In the genomic region with DNA sequence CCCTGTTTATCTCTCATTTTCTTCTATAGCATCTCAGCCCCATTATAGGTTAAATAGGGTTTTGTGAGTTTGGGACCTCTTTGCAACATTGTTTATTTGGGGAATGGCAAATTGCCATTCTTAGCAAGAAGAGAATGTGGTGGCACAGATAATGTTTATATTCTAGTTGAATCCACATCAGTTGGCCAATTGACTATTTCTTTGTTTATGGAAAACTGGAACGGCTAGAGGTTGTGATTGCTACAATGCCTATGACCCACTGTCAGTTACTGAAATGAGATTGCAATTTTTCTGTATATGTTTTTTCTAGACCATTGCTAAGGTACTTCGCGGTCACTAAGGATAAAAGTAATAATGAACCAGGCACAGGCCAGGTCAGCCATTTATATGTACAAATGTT, we compare ENCODE assay signal across 32 cellular contexts. TPM values are rescaled to one million over a fixed set of nuclear protein-coding genes. Genes with fewer than 3 reads are reported as not detected.
DNase-seq lines count a peak whose midpoint lies in the region; ATAC-seq and TF ChIP-seq lines count a peak whose summit lies in the region.
"Had no signal": no experiment of that assay in that cellular context is flagged by ENCODE, and none has a peak within 500 bp of the region (broad histone marks: within the 10 kb centered on the region; RNA-seq: fewer than 3 reads in every experiment).

No MANE protein-coding gene starts in this region.

- peak overlapping the region; percentile 20 for H2BK5ac ChIP-seq in mesendoderm (ENCODE audit: low read length)

- H2BK15ac ChIP-seq in mesendoderm (replicated peaks; ENCODE audit: low read depth), result no peak overlapping the region

- H3K27me3 ChIP-seq in mesendoderm (ENCODE audit: insufficient read depth, low read length, poor library complexity) (no peaks in the 10 kb centered on the region), Caco-2 (replicated peaks; ENCODE audit: control insufficient read depth, insufficient read depth, low read length) (no peaks in the 10 kb centered on the region)
- H3K27me3 ChIP-seq: BE2C; BLaER1; BLaER1 treated with 17β-estradiol and CSF1 and Interleukin-3, amounts not matched to agents 10 nM and 100 nM had no signal

- H3K4me3 ChIP-seq in mesendoderm (ENCODE audit: low read length), result no peak overlapping the region
- H3K4me3 ChIP-seq in Caco-2 (ENCODE audit: low read depth, low read length), result no peak overlapping the region
- H3K4me3 ChIP-seq: A549; BLaER1; BLaER1 treated with 17β-estradiol and CSF1 and Interleukin-3, amounts not matched to agents 10 nM and 100 nM had no signal

- BruUV-seq in Caco-2 (replicated peaks; lab: Mats Ljungman, UMichigan), result no TSS peak

- no peaks in the 10 kb centered on the region for H3K79me1 ChIP-seq in mesendoderm (ENCODE audit: low read length)

- H2BK120ac ChIP-seq in mesendoderm (ENCODE audit: low read depth, low read length), result no peak overlapping the region

- no peak overlapping the region for H3K27ac ChIP-seq in mesendoderm (ENCODE audit: low read depth, low read length)
- H3K27ac ChIP-seq: 22Rv1; A549; BLaER1; BLaER1 treated with 17β-estradiol and CSF1 and Interleukin-3, amounts not matched to agents 10 nM and 100 nM; C4-2B had no signal

- peaks cover 26% of the 10 kb centered on the region for H3K9me3 Mint-ChIP-seq in Caco-2 (ENCODE audit: unreplicated experiment)

- no peak overlapping the region for H3K4ac ChIP-seq in mesendoderm (ENCODE audit: low read depth, low read length)

- no peak overlapping the region for H3K18ac ChIP-seq in mesendoderm (ENCODE audit: low read length)

- no peak for TF ChIP-seq CTCF in Caco-2 (IDR thresholded peaks at IDR 0.05; ENCODE audit: insufficient read depth in 1 of 2, low read depth in 1 of 2, low read length in 1 of 2, severe bottlenecking in 1 of 2, unreplicated experiment in 1 of 2)

- no peak overlapping the region for H3K23ac ChIP-seq in mesendoderm (ENCODE audit: low read length)

- no peak for ATAC-seq in HG02885 (IDR thresholded peaks at IDR 0.05; ENCODE audit: poor library complexity, unreplicated experiment)
- ATAC-seq: A549; CD8-positive, alpha-beta T cell had no signal

- intact Hi-C loops in Caco-2 (cut with micrococcal nuclease; ENCODE audit: unreplicated experiment), result no loop called here

- no peak overlapping the region for H3K4me3 Mint-ChIP-seq in Caco-2 (ENCODE audit: unreplicated experiment)
- H3K4me3 Mint-ChIP-seq: B cell; CD14-positive monocyte; CD4-positive, alpha-beta memory T cell; CD4-positive, alpha-beta T cell; CD4-positive, CD25-positive, alpha-beta regulatory T cell; CD8-positive, alpha-beta memory T cell; CD8-positive, alpha-beta T cell had no signal

- no peak overlapping the region for H2AK5ac ChIP-seq in mesendoderm (ENCODE audit: low read length)

- WGBS in mesendoderm (ENCODE audit: extremely low coverage, insufficient coverage, low lambda C conversion rate), result no CpG with 5 or more reads among the region's 3 CpGs

- no peaks in the 10 kb centered on the region for H3K27me3 Mint-ChIP-seq in Caco-2 (ENCODE audit: insufficient read depth, unreplicated experiment)
- H3K27me3 Mint-ChIP-seq: CD4-positive, CD25-positive, alpha-beta regulatory T cell had no signal

- no peaks in the 10 kb centered on the region for H3K36me3 Mint-ChIP-seq in Caco-2 (ENCODE audit: insufficient read depth, unreplicated experiment)
- H3K36me3 Mint-ChIP-seq: CD14-positive monocyte; CD4-positive, alpha-beta memory T cell; CD4-positive, CD25-positive, alpha-beta regulatory T cell; CD8-positive, alpha-beta memory T cell; CD8-positive, alpha-beta T cell had no signal

- H3K4me1 Mint-ChIP-seq in Caco-2 (ENCODE audit: low read depth, unreplicated experiment), result no peaks in the 10 kb centered on the region
- H3K4me1 Mint-ChIP-seq: B cell; CD14-positive monocyte; CD4-positive, alpha-beta memory T cell; CD4-positive, CD25-positive, alpha-beta regulatory T cell; CD8-positive, alpha-beta memory T cell had no signal

- H4K5ac ChIP-seq in mesendoderm (ENCODE audit: low read length), result no peak overlapping the region

- H3K79me2 ChIP-seq in mesendoderm (ENCODE audit: control insufficient read depth, insufficient read depth, low read length), result no peaks in the 10 kb centered on the region

- H3K9ac ChIP-seq in mesendoderm (ENCODE audit: low read length), result no peak overlapping the region
- H3K9ac ChIP-seq: BLaER1; BLaER1 treated with 17β-estradiol and CSF1 and Interleukin-3, amounts not matched to agents 10 nM and 100 nM had no signal

- no peaks in the 10 kb centered on the region for H3K36me3 ChIP-seq in mesendoderm (ENCODE audit: control insufficient read depth, insufficient read depth, low read length)
- no peaks in the 10 kb centered on the region for H3K36me3 ChIP-seq in Caco-2 (ENCODE audit: control insufficient read depth, insufficient read depth, low read length)
- H3K36me3 ChIP-seq: BE2C; BLaER1; BLaER1 treated with 17β-estradiol and CSF1 and Interleukin-3, amounts not matched to agents 10 nM and 100 nM had no signal

- H3K27ac Mint-ChIP-seq in Caco-2 (ENCODE audit: unreplicated experiment), result no peak overlapping the region
- H3K27ac Mint-ChIP-seq: B cell; CD14-positive monocyte; CD4-positive, alpha-beta memory T cell; CD4-positive, alpha-beta T cell; CD4-positive, CD25-positive, alpha-beta regulatory T cell; CD8-positive, alpha-beta memory T cell; CD8-positive, alpha-beta T cell had no signal

- CTCF ChIA-PET in Caco-2 (lab: Charles Lee), result no interaction called here

- H3K4me2 ChIP-seq in mesendoderm (ENCODE audit: low read length), result no peak overlapping the region
- H3K4me2 ChIP-seq: A549 had no signal

- no peak overlapping the region for H3K56ac ChIP-seq in mesendoderm (ENCODE audit: low read length)

- no peaks in the 10 kb centered on the region for H3K9me3 ChIP-seq in Caco-2
- H3K9me3 ChIP-seq: A549, BE2C, BLaER1 had no signal

- DNase-seq in fibroblast of gingiva (ENCODE audit: low read depth) (peak; percentile 86), fibroblast of peridontal ligament (ENCODE audit: extremely low read depth) (peak; percentile 60), mesendoderm (no peak), Caco-2 (no peak)
- no peak for DNase-seq in stimulated activated CD4-positive, alpha-beta T cell treated with anti-CD3 and anti-CD28 coated beads, Interleukin-2, amount 100 ng/mL, for 24 hours
- DNase-seq: 8988T; ACHN; AML-193; BE2C; C1 segment of cervical spinal cord; Calu3; CD4-positive, alpha-beta memory T cell; CD4-positive, alpha-beta T cell; CD4-positive, CD25-positive, alpha-beta regulatory T cell; CD8-positive, alpha-beta memory T cell; CD8-positive, alpha-beta T cell; COR-L47; DMS 273 treated with DMSO at 0.1 percent for 48 hours; DMS153; DMS53; DMS79; DMS79 treated with DMSO at 0.1 percent for 48 hours; DND-41; EL had no signal

- H4K8ac ChIP-seq in mesendoderm (ENCODE audit: low read depth, low read length), result no peak overlapping the region

- POLR2A ChIA-PET in Caco-2 (lab: Charles Lee), result no interaction called here

- peaks cover 9% of the 10 kb centered on the region for H3K4me1 ChIP-seq in mesendoderm (ENCODE audit: control insufficient read depth, low read depth, low read length)
- no peaks in the 10 kb centered on the region for H3K4me1 ChIP-seq in Caco-2
- H3K4me1 ChIP-seq: A549, BE2C had no signal

RNA-seq across cellular contexts. Expression of a gene that starts 44.6 kb away (rescaled TPM):
- polyA plus RNA-seq in mesendoderm (2013, experiment 1 of 2), result 2.1 TPM
- polyA plus RNA-seq in mesendoderm (2013, experiment 2 of 2), result 2.0 TPM
- 2.2 and 2.8 TPM in 2 replicates for total RNA-seq in Caco-2 (2022)
- polyA plus RNA-seq: CD14-positive monocyte; CD8-positive, alpha-beta memory T cell had no signal

Comparison
In these comparisons a context has a peak if more than half of its experiments do, and no peak if none do; other contexts are left out.
1. DNase-seq: peak in fibroblast of gingiva (single experiment) and fibroblast of peridontal ligament (single experiment); none in mesendoderm (single experiment), Caco-2 (0 of 2) and stimulated activated CD4-positive, alpha-beta T cell treated with anti-CD3 and anti-CD28 coated beads, Interleukin-2, amount 100 ng/mL, for 24 hours (0 of 2).